In genomic region chr12:57811028-57811755, GRCh38 we compare ENCODE assay signal across 29 cellular contexts.
"Had no signal": no experiment of that assay in that cellular context is flagged by ENCODE, and none has a peak within 500 bp of the region (broad histone marks: within the 10 kb centered on the region; RNA-seq: fewer than 3 reads in every experiment).

No MANE protein-coding gene starts in this region.

- H3K36me3 ChIP-seq: uterus had no signal

- FAIRE-seq: islet of Langerhans had no signal

- DNase-seq: activated CD4-positive, alpha-beta T cell treated with anti-CD3 and anti-CD28 coated beads for 4 hours; activated CD4-positive, alpha-beta T cell treated with anti-CD3 and anti-CD28 coated beads, Interleukin-2, amount 50 U/mL, for 4 hours; activated CD4-positive, CD25-positive, alpha-beta regulatory T cell; activated effector memory CD4-positive, alpha-beta T cell treated with anti-CD3 and anti-CD28 coated beads, Interleukin-2, amount 50 U/mL, for 16 hours; activated naive CD4-positive, alpha-beta T cell treated with anti-CD3 and anti-CD28 coated beads, Interleukin-2, amount 10 ng/mL, durations not matched to agents 7 days and 5 days; activated naive CD8-positive, alpha-beta T cell treated with anti-CD3 and anti-CD28 coated beads, Interleukin-2, amount 10 ng/mL, durations not matched to agents 7 days and 5 days; activated T-cell treated with anti-CD3 and anti-CD28 coated beads for 4 hours; activated T-cell treated with anti-CD3 and anti-CD28 coated beads, Interleukin-2, amount 50 U/mL, for 72 hours; cerebellar nuclear complex; dorsolateral prefrontal cortex; effector memory CD4-positive, alpha-beta T cell; gastrocnemius medialis; glutamatergic neuron; left ventricle myocardium inferior; right lobe of liver; stimulated activated CD4-positive, alpha-beta T cell treated with anti-CD3 and anti-CD28 coated beads, Interleukin-12 subunit alpha, Interleukin-12 subunit beta, amount 100 ng/mL, for 4 hours; stimulated activated CD4-positive, alpha-beta T cell treated with anti-CD3 and anti-CD28 coated beads, Interleukin-4, amount 100 ng/mL, for 24 hours; uterus had no signal

- H3K27me3 ChIP-seq: ascending aorta, cardiac muscle cell, dorsolateral prefrontal cortex, gastrocnemius medialis, right lobe of liver, uterus had no signal

- ATAC-seq: activated T-cell treated with anti-CD3 and anti-CD28 coated beads, Interleukin-2, amount 50 U/mL, for 72 hours; gastrocnemius medialis; right lobe of liver; stimulated activated effector memory CD8-positive, alpha-beta T cell treated with anti-CD3 and anti-CD28 coated beads, Interleukin-12 subunit alpha, Interleukin-12 subunit beta, amount 100 ng/mL, for 72 hours had no signal

- H3K36me3 Mint-ChIP-seq: activated naive CD4-positive, alpha-beta T cell treated with anti-CD3 and anti-CD28 coated beads, Interleukin-2, amount 10 ng/mL, durations not matched to agents 7 days and 5 days; activated naive CD8-positive, alpha-beta T cell treated with anti-CD3 and anti-CD28 coated beads, Interleukin-2, amount 10 ng/mL, durations not matched to agents 7 days and 5 days; type B pancreatic cell had no signal

- H3K27ac ChIP-seq: ascending aorta, cardiac muscle cell, coronary artery, dorsolateral prefrontal cortex, left ventricle myocardium inferior, right lobe of liver, thoracic aorta, uterus had no signal

- H3K4me3 Mint-ChIP-seq: activated naive CD4-positive, alpha-beta T cell treated with anti-CD3 and anti-CD28 coated beads, Interleukin-2, amount 10 ng/mL, durations not matched to agents 7 days and 5 days; activated naive CD8-positive, alpha-beta T cell treated with anti-CD3 and anti-CD28 coated beads, Interleukin-2, amount 10 ng/mL, durations not matched to agents 7 days and 5 days; activated T-cell treated with anti-CD3 and anti-CD28 coated beads, Interleukin-2, amount 50 U/mL, for 72 hours; brain; nephron; stimulated activated effector memory CD8-positive, alpha-beta T cell treated with anti-CD3 and anti-CD28 coated beads, Interleukin-12 subunit alpha, Interleukin-12 subunit beta, amount 100 ng/mL, for 72 hours; stimulated activated naive CD8-positive, alpha-beta T cell treated with anti-CD3 and anti-CD28 coated beads, Interleukin-15, Interleukin-2, amounts not matched to agents 100 ng/mL and 50 ng/mL, for 24 hours; type B pancreatic cell had no signal

- H3K9me3 Mint-ChIP-seq: activated naive CD4-positive, alpha-beta T cell treated with anti-CD3 and anti-CD28 coated beads, Interleukin-2, amount 10 ng/mL, durations not matched to agents 7 days and 5 days; activated naive CD8-positive, alpha-beta T cell treated with anti-CD3 and anti-CD28 coated beads, Interleukin-2, amount 10 ng/mL, durations not matched to agents 7 days and 5 days; activated T-cell treated with anti-CD3 and anti-CD28 coated beads, Interleukin-2, amount 50 U/mL, for 72 hours; brain; nephron; stimulated activated effector memory CD8-positive, alpha-beta T cell treated with anti-CD3 and anti-CD28 coated beads, Interleukin-12 subunit alpha, Interleukin-12 subunit beta, amount 100 ng/mL, for 72 hours; stimulated activated naive CD8-positive, alpha-beta T cell treated with anti-CD3 and anti-CD28 coated beads, Interleukin-15, Interleukin-2, amounts not matched to agents 100 ng/mL and 50 ng/mL, for 24 hours; type B pancreatic cell had no signal

- H3K4me3 ChIP-seq: ascending aorta, cardiac muscle cell, coronary artery, dorsolateral prefrontal cortex, gastrocnemius medialis, left ventricle myocardium inferior, lung, right lobe of liver, thoracic aorta, uterus had no signal

- H3K27me3 Mint-ChIP-seq: activated naive CD4-positive, alpha-beta T cell treated with anti-CD3 and anti-CD28 coated beads, Interleukin-2, amount 10 ng/mL, durations not matched to agents 7 days and 5 days; activated naive CD8-positive, alpha-beta T cell treated with anti-CD3 and anti-CD28 coated beads, Interleukin-2, amount 10 ng/mL, durations not matched to agents 7 days and 5 days; brain; stimulated activated naive CD8-positive, alpha-beta T cell treated with anti-CD3 and anti-CD28 coated beads, Interleukin-15, Interleukin-2, amounts not matched to agents 100 ng/mL and 50 ng/mL, for 24 hours; type B pancreatic cell had no signal

- H3K27ac Mint-ChIP-seq: activated naive CD4-positive, alpha-beta T cell treated with anti-CD3 and anti-CD28 coated beads, Interleukin-2, amount 10 ng/mL, durations not matched to agents 7 days and 5 days; activated naive CD8-positive, alpha-beta T cell treated with anti-CD3 and anti-CD28 coated beads, Interleukin-2, amount 10 ng/mL, durations not matched to agents 7 days and 5 days; activated T-cell treated with anti-CD3 and anti-CD28 coated beads, Interleukin-2, amount 50 U/mL, for 72 hours; brain; nephron; stimulated activated effector memory CD8-positive, alpha-beta T cell treated with anti-CD3 and anti-CD28 coated beads, Interleukin-12 subunit alpha, Interleukin-12 subunit beta, amount 100 ng/mL, for 72 hours; stimulated activated naive CD8-positive, alpha-beta T cell treated with anti-CD3 and anti-CD28 coated beads, Interleukin-15, Interleukin-2, amounts not matched to agents 100 ng/mL and 50 ng/mL, for 24 hours; type B pancreatic cell had no signal

- H3K4me1 Mint-ChIP-seq: activated naive CD4-positive, alpha-beta T cell treated with anti-CD3 and anti-CD28 coated beads, Interleukin-2, amount 10 ng/mL, durations not matched to agents 7 days and 5 days; activated naive CD8-positive, alpha-beta T cell treated with anti-CD3 and anti-CD28 coated beads, Interleukin-2, amount 10 ng/mL, durations not matched to agents 7 days and 5 days had no signal

- H3K9me3 ChIP-seq: ascending aorta, gastrocnemius medialis, left ventricle myocardium inferior, right lobe of liver, thoracic aorta, uterus had no signal
